ENCODE assay signal across 8 cellular contexts in genomic region chr12:1595690-1596347, GRCh38. TPM values are rescaled to one million over a fixed set of nuclear protein-coding genes. Genes with fewer than 3 reads are reported as not detected.
A peak's percentile ranks its signal among the peaks of the same experiment; 100 is the strongest.
DNase-seq lines count a peak whose midpoint lies in the region; ATAC-seq, FAIRE-seq and TF ChIP-seq lines count a peak whose summit lies in the region.

No MANE protein-coding gene starts in this region.

- H3K27me3 Mint-ChIP-seq in natural killer cell (ENCODE audit: low read depth in 2 of 2) = no peaks in the 10 kb centered on the region

- ATAC-seq in A549 = no peak
- no peak for ATAC-seq in natural killer cell
- no peak for ATAC-seq in HG02571 (IDR thresholded peaks at IDR 0.05; ENCODE audit: unreplicated experiment)

- H3K4me3 ChIP-seq in A549 = no peak overlapping the region
- peak overlapping the region; percentile 73 for H3K4me3 ChIP-seq in HFF-Myc (replicated peaks; ENCODE audit: low read depth, low read length)
- H3K4me3 ChIP-seq in mammary epithelial cell (replicated peaks in 1 of 3; ENCODE audit: insufficient read depth in 1 of 3, low read depth in 2 of 3, low read length in 3 of 3) = no peak overlapping the region

- BruUV-seq in mammary epithelial cell (replicated peaks; lab: Mats Ljungman, UMichigan) = no TSS peak

- peaks cover 33% of the 10 kb centered on the region for H3K4me1 ChIP-seq in A549
- peaks cover 33% of the 10 kb centered on the region for H3K4me1 ChIP-seq in mammary epithelial cell (ENCODE audit: insufficient read depth, low read length)

- dilution Hi-C loops in mammary epithelial cell (cut with HindIII; ENCODE audit: low sequenced_read_pairs) = no loop called here

- DNase-seq in A549 (ENCODE audit: low read depth in 1 of 2, low spot score in 1 of 2) = no peak
- no peak for DNase-seq in HFF-Myc (ENCODE audit: extremely low read depth, low read depth)
- DNase-seq in mammary epithelial cell = no peak
- no peak for DNase-seq in natural killer cell
- DNase-seq in DMS153 treated with DMSO at 0.1 percent for 48 hours (lab: John Stamatoyannopoulos, UW; ENCODE audit: unreplicated experiment) = no peak
- DNase-seq in D721Med (ENCODE audit: insufficient read length, low spot score) = no peak
- no peak for DNase-seq in anterior cingulate cortex (lab: John Stamatoyannopoulos, UW)

- H3K27ac ChIP-seq in A549 (peak overlapping the region in 1 of 2 experiments; percentile 99; a peak in 2 of 6 replicates), mammary epithelial cell (ENCODE audit: insufficient read depth, low read depth, low read length) (peak overlapping the region; percentile 53)

- peaks cover 48% of the 10 kb centered on the region for H3K79me2 ChIP-seq in mammary epithelial cell (ENCODE audit: insufficient read depth, low read length)

- 87% methylated on average over 9 of the region's 9 CpGs for WGBS in A549 (ENCODE audit: missing lambda C conversion rate)
- WGBS in mammary epithelial cell (ENCODE audit: low coverage, missing lambda C conversion rate) = 92% methylated on average over 9 of the region's 9 CpGs

- in situ Hi-C loops in mammary epithelial cell (cut with MboI; ENCODE audit: low sequenced_read_pairs in 2 of 2) = loop anchor here (25.0 kb wide), 2 partner anchors 784 to 1034 kb away; no protein-coding TSS in a partner anchor

- no peak for TF ChIP-seq CTCF in A549 (IDR thresholded peaks at IDR 0.05)
- no peak for TF ChIP-seq CTCF in HFF-Myc (IDR thresholded peaks at IDR 0.05; ENCODE audit: low read depth, low read length, missing control alignments)
- TF ChIP-seq CTCF in mammary epithelial cell (conservative IDR thresholded peaks at IDR 0.05 in 1 of 2, IDR thresholded peaks at IDR 0.05 in 1 of 2; ENCODE audit: extremely low read depth in 1 of 2, insufficient read depth in 1 of 2, low read depth in 1 of 2, low read length in 2 of 2) = no peak
- TF ChIP-seq CTCF in natural killer cell (IDR thresholded peaks at IDR 0.05) = no peak
- no peak for TF ChIP-seq CTCF in D721Med (IDR thresholded peaks at IDR 0.05; ENCODE audit: insufficient read depth, missing control alignments)

- H4K20me1 ChIP-seq in mammary epithelial cell (ENCODE audit: insufficient read depth, low read length) = peaks cover 3% of the 10 kb centered on the region

- POLR2A ChIA-PET in A549 (lab: Yijun Ruan, JAX) = no interaction called here

- no peaks in the 10 kb centered on the region for H3K27me3 ChIP-seq in mammary epithelial cell (ENCODE audit: insufficient read depth, low read length)

- TF ChIP-seq EP300 in A549 (IDR thresholded peaks at IDR 0.05) = no peak

- TF ChIP-seq RAD21 in A549 (conservative IDR thresholded peaks at IDR 0.05 in 1 of 2, IDR thresholded peaks at IDR 0.05 in 1 of 2) = no peak

- CTCF ChIA-PET in A549 (lab: Yijun Ruan, JAX) = no interaction called here
- CTCF ChIA-PET in mammary epithelial cell (lab: Charles Lee; ENCODE audit: low non-redundant PET) = no interaction called here

- no peak for TF ChIP-seq POLR2A in A549 (IDR thresholded peaks at IDR 0.05; ENCODE audit: low read length)

- peak overlapping the region; percentile 95 for H3K4me3 Mint-ChIP-seq in natural killer cell

- H3K4me2 ChIP-seq in A549 = peak overlapping the region; percentile 96
- peak overlapping the region; percentile 75 for H3K4me2 ChIP-seq in mammary epithelial cell (ENCODE audit: insufficient read depth, low read depth, low read length)

- H2AFZ ChIP-seq in mammary epithelial cell (ENCODE audit: low read depth, low read length) = peak overlapping the region; percentile 86

- FAIRE-seq in A549 (lab: Jason Lieb, UNC) (no peak), D721Med (lab: Jason Lieb, UNC) (no peak)

- H3K36me3 ChIP-seq in mammary epithelial cell (ENCODE audit: insufficient read depth, low read length) = no peaks in the 10 kb centered on the region

- no peak overlapping the region for H3K9ac ChIP-seq in mammary epithelial cell (ENCODE audit: insufficient read depth, low read length)

- intact Hi-C loops in mammary epithelial cell (cut with micrococcal nuclease) (no loop called here), natural killer cell (cut with micrococcal nuclease) (no loop called here)

- no peaks in the 10 kb centered on the region for H3K36me3 Mint-ChIP-seq in natural killer cell

- H3K4me1 Mint-ChIP-seq in natural killer cell = peaks cover 36 to 44% of the 10 kb centered on the region in 2 donors

- H3K9me3 ChIP-seq in A549 = no peaks in the 10 kb centered on the region
- no peaks in the 10 kb centered on the region for H3K9me3 ChIP-seq in mammary epithelial cell (replicated peaks; ENCODE audit: insufficient read depth, low read length)

- H3K9me3 Mint-ChIP-seq in natural killer cell = no peaks in the 10 kb centered on the region

- H3K27ac Mint-ChIP-seq in natural killer cell = peak overlapping the region; percentile 95 to 98

TF ChIP-seq in A549, 52 proteins besides CTCF, POLR2A, EP300 and RAD21:
- TF ChIP-seq KDM5A (IDR thresholded peaks at IDR 0.05) = no peak
- no peak for TF ChIP-seq NFE2L2 (conservative IDR thresholded peaks at IDR 0.05; ENCODE audit: low read length)
- TF ChIP-seq MAX (IDR thresholded peaks at IDR 0.05) = no peak
- no peak for TF ChIP-seq HOXA7 (CRISPR knock-in tag; IDR thresholded peaks at IDR 0.05)
- TF ChIP-seq EHMT2 (IDR thresholded peaks at IDR 0.05; ENCODE audit: low read depth) = no peak
- no peak for TF ChIP-seq JUN (IDR thresholded peaks at IDR 0.05)
- TF ChIP-seq CHD4 (IDR thresholded peaks at IDR 0.05; ENCODE audit: borderline replicate concordance) = no peak
- TF ChIP-seq HOXB5 (CRISPR knock-in tag; IDR thresholded peaks at IDR 0.05) = no peak
- TF ChIP-seq USF2 (IDR thresholded peaks at IDR 0.05) = no peak
- no peak for TF ChIP-seq HDAC2 (IDR thresholded peaks at IDR 0.05)
- no peak for TF ChIP-seq ZFP36 (IDR thresholded peaks at IDR 0.05; ENCODE audit: borderline replicate concordance, partially characterized antibody)
- TF ChIP-seq NPAS2 (CRISPR knock-in tag; IDR thresholded peaks at IDR 0.05; ENCODE audit: borderline replicate concordance) = no peak
TF ChIP-seq in A549: peak in this region for 0.

RNA-seq across cellular contexts. Expression of gene FBXL14, which starts 1.4 kb away (rescaled TPM):
- 6.7 and 8.2 TPM in 2 replicates for polyA plus RNA-seq in A549 (2011; rRNA removed)
- polyA plus RNA-seq in A549 (2012; cell fraction: cytosol; rRNA removed) = 19.5 and 28.3 TPM in 2 replicates
- polyA plus RNA-seq in A549 (2012; cell fraction: nucleus; rRNA removed) = 12.6 and 21.7 TPM in 2 replicates
- polyA plus RNA-seq in A549 (2017; fragmentation: RNase III; extraction: RNeasy Plus Mini Kit Qiagen cat#74134 plus additional on column Dnase treatment) = 6.5 to 8.1 TPM (median 7.1 TPM) in 3 replicates
- polyA minus RNA-seq in A549 (2011; rRNA and poly(A)+ RNA removed) = 10.7 and 17.9 TPM in 2 replicates
- total RNA-seq in mammary epithelial cell = 10 to 100 TPM in 1 of 2 donors, 1 to 10 TPM in 1; 8.8 to 10.0 TPM
- polyA plus RNA-seq in mammary epithelial cell = 6.6 TPM
- 1.4 TPM for polyA minus RNA-seq in mammary epithelial cell
- total RNA-seq in natural killer cell = 10 to 100 TPM; 18.7 to 24.9 (median 22.8) TPM

RNA-seq across cellular contexts. Expression of gene WNT5B, which starts 33.2 kb away (rescaled TPM):
- polyA plus RNA-seq in A549 (2011; rRNA removed) = 1.3 TPM in 2 replicates
- polyA plus RNA-seq in A549 (2012; cell fraction: cytosol; rRNA removed) = 1.0 and 2.1 TPM in 2 replicates
- 4.0 and 4.2 TPM in 2 replicates for polyA plus RNA-seq in A549 (2012; cell fraction: nucleus; rRNA removed)
- polyA plus RNA-seq in A549 (2017; fragmentation: RNase III; extraction: RNeasy Plus Mini Kit Qiagen cat#74134 plus additional on column Dnase treatment) = 1.0 to 1.6 TPM (median 1.5 TPM) in 3 replicates
- polyA minus RNA-seq in A549 (2011; rRNA and poly(A)+ RNA removed) = 1.4 and 2.9 TPM in 2 replicates
- total RNA-seq in mammary epithelial cell = 10 to 100 TPM in 1 of 2 donors, 1 to 10 TPM in 1; 4.3 to 51.0 TPM
- 10.4 TPM for polyA plus RNA-seq in mammary epithelial cell
- 1.0 TPM for polyA minus RNA-seq in mammary epithelial cell
- total RNA-seq in natural killer cell = not detected

Comparison
In these comparisons a context has a peak if more than half of its experiments do, and no peak if none do; other contexts are left out.
1. RNA of gene WNT5B, which starts 33.2 kb away (total RNA-seq): 4.3 to 51.0 TPM in mammary epithelial cell; not detected in natural killer cell; every median in the first group is over 4 times any median in the second.